In genomic region chrX:136138939-136139338, GRCh38 we compare ENCODE assay signal across 20 cellular contexts.
"Had no signal": no experiment of that assay in that cellular context is flagged by ENCODE, and none has a peak within 500 bp of the region (broad histone marks: within the 10 kb centered on the region; RNA-seq: fewer than 3 reads in every experiment).

No MANE protein-coding gene starts in this region.

- DNase-seq: dermis blood vessel endothelial cell; effector memory CD4-positive, alpha-beta T cell; foreskin keratinocyte; heart left ventricle; left colon; left ventricle myocardium superior; lower lobe of right lung; naive thymus-derived CD8-positive, alpha-beta T cell; nephron progenitor cell; nucleus accumbens; posterior cingulate gyrus; psoas muscle; right cardiac atrium; sigmoid colon; stimulated activated CD4-positive, alpha-beta T cell treated with anti-CD3 and anti-CD28 coated beads, Interleukin-2, amount 100 ng/mL, for 24 hours; stimulated activated CD4-positive, alpha-beta T cell treated with anti-CD3 and anti-CD28 coated beads, Interleukin-4, amount 100 ng/mL, for 24 hours; stimulated activated naive CD4-positive, alpha-beta T cell treated with Interleukin-2 at 50 U/mL for 16 hours; substantia nigra; testis; tibial artery had no signal
